In the genomic region with DNA sequence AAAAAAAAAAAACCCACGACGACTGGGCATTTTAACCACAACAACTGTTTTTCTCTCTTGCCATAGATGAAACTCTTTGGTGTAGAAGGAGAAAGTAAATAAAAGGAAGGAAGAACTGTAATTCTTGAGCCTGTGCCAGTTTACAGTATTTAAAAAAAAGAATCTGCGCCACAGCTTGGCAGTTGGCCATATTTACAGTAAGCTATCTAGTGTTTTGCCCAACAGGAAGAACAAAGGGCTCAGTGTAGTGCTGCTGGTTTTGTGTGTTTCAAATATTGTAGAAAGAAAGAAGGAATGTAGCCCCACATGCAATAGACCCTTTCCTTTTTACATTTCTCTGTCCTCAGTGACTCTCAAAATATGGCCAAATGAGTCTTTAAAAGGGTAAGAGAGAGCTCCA, we compare ENCODE assay signal across 8 cellular contexts.
A peak's percentile ranks its signal among the peaks of the same experiment; 100 is the strongest.
DNase-seq lines count a peak whose midpoint lies in the region; ATAC-seq and TF ChIP-seq lines count a peak whose summit lies in the region.

No MANE protein-coding gene starts in this region.

- H3K9me3 ChIP-seq in RWPE2 (ENCODE audit: severe bottlenecking) (no peaks in the 10 kb centered on the region), prostate gland (no peaks in the 10 kb centered on the region)

- H3K4me1 ChIP-seq in RWPE2 (ENCODE audit: insufficient read depth, poor library complexity, severe bottlenecking) (no peaks in the 10 kb centered on the region), prostate gland (replicated peaks) (no peaks in the 10 kb centered on the region)

- intact Hi-C loops in prostate gland (cut with DNase I): no loop called here

- 8% methylated on average over 3 of the region's 3 CpGs for WGBS in prostate gland

- TF ChIP-seq POLR2A in prostate gland (IDR thresholded peaks at IDR 0.05): no peak

- no peak for TF ChIP-seq CTCF in RWPE2 (IDR thresholded peaks at IDR 0.05; ENCODE audit: poor library complexity, severe bottlenecking)
- no peak for TF ChIP-seq CTCF in epithelial cell of esophagus (IDR thresholded peaks at IDR 0.05; ENCODE audit: insufficient read depth, low read depth, low read length, missing control alignments)
- no peak for TF ChIP-seq CTCF in prostate gland (IDR thresholded peaks at IDR 0.05)

- H3K27ac ChIP-seq in RWPE2 (ENCODE audit: poor library complexity, severe bottlenecking) (no peak overlapping the region), prostate gland (no peak overlapping the region)

- H3K4me3 ChIP-seq in RWPE2 (ENCODE audit: severe bottlenecking) (no peak overlapping the region), epithelial cell of esophagus (ENCODE audit: low read length) (no peak overlapping the region), prostate gland (peak overlapping the region in 1 of 2 donors; percentile 9)

- ATAC-seq in RWPE2 (ENCODE audit: low read depth) (peak; percentile 50; the same call in 2 of the 3 replicates), HG03280 (IDR thresholded peaks at IDR 0.05; ENCODE audit: unreplicated experiment) (no peak), HG03565 (IDR thresholded peaks at IDR 0.05; ENCODE audit: unreplicated experiment) (no peak)

- H3K36me3 ChIP-seq in RWPE2 (ENCODE audit: low read depth) (no peaks in the 10 kb centered on the region), prostate gland (no peaks in the 10 kb centered on the region)

- H3K27me3 ChIP-seq in RWPE2 (ENCODE audit: insufficient read depth, poor library complexity, severe bottlenecking): no peaks in the 10 kb centered on the region
- H3K27me3 ChIP-seq in prostate gland (replicated peaks; ENCODE audit: insufficient read depth): no peaks in the 10 kb centered on the region

- DNase-seq in activated gamma-delta T cell treated with Interleukin-2 at 50 U/mL for 16 hours: peak; percentile 43
- DNase-seq in activated gamma-delta T cell (lab: John Stamatoyannopoulos, UW): no peak
- DNase-seq in RWPE2 (ENCODE audit: low spot score): no peak
- DNase-seq in epithelial cell of esophagus (ENCODE audit: low read depth): peak; percentile 67
- DNase-seq in prostate gland (ENCODE audit: low spot score): peak; percentile 25
- DNase-seq in NCI-H146 (lab: John Stamatoyannopoulos, UW): no peak

Comparison
In these comparisons a context has a peak if more than half of its experiments do, and no peak if none do; other contexts are left out.
1. DNase-seq: peak in activated gamma-delta T cell treated with Interleukin-2 at 50 U/mL for 16 hours (single experiment), epithelial cell of esophagus (single experiment) and prostate gland (single experiment); none in activated gamma-delta T cell (single experiment), RWPE2 (single experiment) and NCI-H146 (single experiment).